In the genomic region with DNA sequence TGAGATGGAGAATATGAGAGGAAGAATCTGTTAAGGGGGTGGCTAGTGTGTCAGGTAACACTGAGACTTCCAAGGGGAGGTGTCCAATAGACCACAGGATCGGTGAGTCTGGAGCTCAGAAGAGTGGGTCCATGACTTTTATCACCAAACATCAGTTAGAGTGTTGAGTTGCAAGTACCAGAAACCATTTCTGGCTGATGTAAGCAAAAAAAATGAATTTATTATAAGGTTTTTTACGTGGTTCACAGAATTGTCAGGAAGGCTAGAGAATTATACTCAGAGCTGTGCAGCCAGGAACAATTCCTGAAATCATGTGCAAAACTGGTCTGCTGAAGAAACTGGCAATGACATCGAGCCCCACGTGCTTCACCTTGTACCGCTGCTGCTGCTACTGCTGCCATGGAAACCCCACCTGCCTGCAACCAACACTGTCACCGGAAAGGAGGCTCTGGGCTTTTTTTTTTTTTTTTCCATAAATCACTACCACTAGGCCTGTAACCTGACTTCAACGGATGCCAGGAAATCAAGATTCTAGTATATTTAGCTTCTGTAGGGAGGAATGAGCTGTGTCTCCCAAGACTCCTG, we compare ENCODE assay signal across 12 cellular contexts. TPM values are rescaled to one million over a fixed set of nuclear protein-coding genes. Genes with fewer than 3 reads are reported as not detected.
DNase-seq lines count a peak whose midpoint lies in the region; ATAC-seq and TF ChIP-seq lines count a peak whose summit lies in the region.
"Had no signal": no experiment of that assay in that cellular context is flagged by ENCODE, and none has a peak within 500 bp of the region (broad histone marks: within the 10 kb centered on the region; RNA-seq: fewer than 3 reads in every experiment).

No MANE protein-coding gene starts in this region.

- H3K4me3 ChIP-seq in endodermal cell (ENCODE audit: low read length), result no peak overlapping the region
- H3K4me3 ChIP-seq: ovary had no signal

- H3K36me3 Mint-ChIP-seq in endodermal cell (ENCODE audit: low read depth), result no peaks in the 10 kb centered on the region

- peak; percentile 84 for ATAC-seq in stimulated activated naive CD8-positive, alpha-beta T cell treated with anti-CD3 and anti-CD28 coated beads, Interleukin-15, amount 100 ng/mL, for 72 hours
- no peak for ATAC-seq in GM18858 (IDR thresholded peaks at IDR 0.05; ENCODE audit: unreplicated experiment)
- ATAC-seq: activated CD4-positive, CD25-positive, alpha-beta regulatory T cell treated with anti-CD3 and anti-CD28 coated beads, Interleukin-2, amount 50 U/mL, for 24 hours; left colon had no signal

- H3K4me1 Mint-ChIP-seq in endodermal cell, result peaks cover 4% of the 10 kb centered on the region
- H3K4me1 Mint-ChIP-seq in stimulated activated naive CD8-positive, alpha-beta T cell treated with anti-CD3 and anti-CD28 coated beads, Interleukin-15, amount 100 ng/mL, for 72 hours, result peaks cover 20% of the 10 kb centered on the region

- no peak overlapping the region for H3K4me3 Mint-ChIP-seq in endodermal cell
- no peak overlapping the region for H3K4me3 Mint-ChIP-seq in stimulated activated naive CD8-positive, alpha-beta T cell treated with anti-CD3 and anti-CD28 coated beads, Interleukin-15, amount 100 ng/mL, for 72 hours

- H3K27ac ChIP-seq in endodermal cell (ENCODE audit: low read depth, low read length), result no peak overlapping the region
- H3K27ac ChIP-seq: ovary, RWPE1 had no signal

- no peak overlapping the region for H3K9ac ChIP-seq in endodermal cell (ENCODE audit: extremely low read depth, low read length, poor library complexity, severe bottlenecking)

- 80 to 83% methylated on average over 5 to 7 of the region's 7 CpGs for WGBS in endodermal cell (ENCODE audit: insufficient coverage in 1 of 2, insufficient read length in 1 of 2), 2 experiments

- no peaks in the 10 kb centered on the region for H3K9me3 Mint-ChIP-seq in endodermal cell
- H3K9me3 Mint-ChIP-seq in stimulated activated naive CD8-positive, alpha-beta T cell treated with anti-CD3 and anti-CD28 coated beads, Interleukin-15, amount 100 ng/mL, for 72 hours, result no peaks in the 10 kb centered on the region

- no peak for TF ChIP-seq CTCF in endodermal cell (conservative IDR thresholded peaks at IDR 0.05)

- no peaks in the 10 kb centered on the region for H3K9me3 ChIP-seq in endodermal cell (ENCODE audit: control insufficient read depth, low read length)
- H3K9me3 ChIP-seq: ovary had no signal

- H3K36me3 ChIP-seq in endodermal cell (ENCODE audit: control insufficient read depth, insufficient read depth, low read length), result no peaks in the 10 kb centered on the region
- H3K36me3 ChIP-seq: ovary had no signal

- peaks cover 4% of the 10 kb centered on the region for H3K4me1 ChIP-seq in endodermal cell (ENCODE audit: control insufficient read depth, insufficient read depth, low read length)

- no peaks in the 10 kb centered on the region for H3K27me3 Mint-ChIP-seq in endodermal cell (ENCODE audit: insufficient read depth)
- peaks cover 8% of the 10 kb centered on the region for H3K27me3 Mint-ChIP-seq in stimulated activated naive CD8-positive, alpha-beta T cell treated with anti-CD3 and anti-CD28 coated beads, Interleukin-15, amount 100 ng/mL, for 72 hours

- peak; percentile 21 for DNase-seq in stimulated activated CD4-positive, alpha-beta T cell treated with anti-CD3 and anti-CD28 coated beads, Interleukin-1b, Interleukin-23, amount 100 ng/mL, for 48 hours
- no peak for DNase-seq in stimulated activated CD4-positive, alpha-beta T cell treated with anti-CD3 and anti-CD28 coated beads, Interleukin-2, amount 100 ng/mL, for 48 hours
- DNase-seq in NCI-H2227 treated with DMSO at 0.1 percent for 48 hours (lab: John Stamatoyannopoulos, UW) (peak; percentile 70), endodermal cell (peak; percentile 50), superior temporal gyrus (ENCODE audit: extremely low spot score) (no peak), NCI-H446 (lab: John Stamatoyannopoulos, UW) (no peak)
- DNase-seq in stimulated activated naive CD8-positive, alpha-beta T cell treated with anti-CD3 and anti-CD28 coated beads, Interleukin-15, amount 100 ng/mL, for 72 hours, result peak in 1 of 2 donors; percentile 53
- DNase-seq: left colon, ovary had no signal

- no peak overlapping the region for H3K27ac Mint-ChIP-seq in endodermal cell
- peak overlapping the region; percentile 71 to 88 for H3K27ac Mint-ChIP-seq in stimulated activated naive CD8-positive, alpha-beta T cell treated with anti-CD3 and anti-CD28 coated beads, Interleukin-15, amount 100 ng/mL, for 72 hours

- H3K27me3 ChIP-seq in endodermal cell (ENCODE audit: control insufficient read depth, insufficient read depth, low read length, poor library complexity, severe bottlenecking), result no peaks in the 10 kb centered on the region
- H3K27me3 ChIP-seq: ovary had no signal

RNA-seq across cellular contexts. Expression of a gene that starts 16.6 kb away (rescaled TPM):
- total RNA-seq in endodermal cell, result 10 to 100 TPM; 22.7 to 26.8 TPM
- polyA plus RNA-seq in endodermal cell (2013, experiment 1 of 2), result 21.2 TPM
- 19.9 TPM for polyA plus RNA-seq in endodermal cell (2013, experiment 2 of 2)

Comparison
In these comparisons a context has a peak if more than half of its experiments do, and no peak if none do; other contexts are left out.
1. DNase-seq: peak in stimulated activated CD4-positive, alpha-beta T cell treated with anti-CD3 and anti-CD28 coated beads, Interleukin-1b, Interleukin-23, amount 100 ng/mL, for 48 hours (single experiment), NCI-H2227 treated with DMSO at 0.1 percent for 48 hours (single experiment) and endodermal cell (single experiment); none in stimulated activated CD4-positive, alpha-beta T cell treated with anti-CD3 and anti-CD28 coated beads, Interleukin-2, amount 100 ng/mL, for 48 hours (0 of 2), superior temporal gyrus (single experiment) and NCI-H446 (0 of 2).